ENCODE assay signal across 14 cellular contexts in the genomic region with DNA sequence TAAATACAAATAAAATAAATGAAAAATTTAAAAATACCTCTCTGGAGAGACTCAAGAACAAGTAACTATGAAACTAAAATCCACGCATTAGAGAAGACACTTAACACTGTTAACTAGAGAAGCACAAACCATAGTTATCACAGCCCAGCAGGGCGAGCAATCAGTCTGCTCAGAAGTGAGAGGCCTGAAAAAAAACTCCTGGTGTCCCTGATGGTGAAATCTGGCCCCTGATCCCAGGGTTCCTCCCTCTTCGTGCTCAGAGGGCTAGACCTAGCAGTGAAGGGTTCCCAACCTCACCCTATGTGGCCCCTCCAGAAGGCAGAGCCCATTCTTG. TPM values are rescaled to one million over a fixed set of nuclear protein-coding genes. Genes with fewer than 3 reads are reported as not detected.
"Had no signal": no experiment of that assay in that cellular context is flagged by ENCODE, and none has a peak within 500 bp of the region (broad histone marks: within the 10 kb centered on the region; RNA-seq: fewer than 3 reads in every experiment).

No MANE protein-coding gene starts in this region.

- H3K36me3 ChIP-seq: esophagus squamous epithelium, left ventricle myocardium inferior, pancreas, sigmoid colon, suprapubic skin, transverse colon had no signal

- H3K27ac ChIP-seq: esophagus squamous epithelium, left ventricle myocardium inferior, pancreas, psoas muscle, sigmoid colon, suprapubic skin had no signal

- H3K4me1 ChIP-seq: esophagus squamous epithelium, left ventricle myocardium inferior, pancreas, psoas muscle, sigmoid colon, suprapubic skin, transverse colon had no signal

- DNase-seq: esophagus squamous epithelium, left ventricle myocardium inferior, sigmoid colon had no signal

- H3K9me3 ChIP-seq: esophagus squamous epithelium, pancreas, psoas muscle, sigmoid colon, suprapubic skin, transverse colon had no signal

- H3K4me3 ChIP-seq: esophagus squamous epithelium, left ventricle myocardium inferior, pancreas, psoas muscle, sigmoid colon, suprapubic skin, transverse colon had no signal

- H3K27me3 ChIP-seq: pancreas had no signal

RNA-seq across cellular contexts. Expression of gene VPREB1, which starts 49.7 kb away (rescaled TPM):
- total RNA-seq: activated T-cell treated with anti-CD3 and anti-CD28 coated beads, Interleukin-2, amount 50 U/mL, for 72 hours; bronchial epithelial cell; dermis blood vessel endothelial cell; esophagus squamous epithelium; frontal cortex; left ventricle myocardium inferior; lung microvascular endothelial cell; mucosa of gallbladder; pancreas; psoas muscle; sigmoid colon; suprapubic skin; transverse colon; urinary bladder had no signal
- polyA plus RNA-seq: pancreas, psoas muscle, urinary bladder had no signal
